1 cellular context compared by ENCODE assay signal in genomic region chr16:89431158-89431584, GRCh38.
A peak's percentile ranks its signal among the peaks of the same experiment; 100 is the strongest.
TF ChIP-seq lines count a peak whose summit lies in the region.

No MANE protein-coding gene starts in this region.

TF ChIP-seq in HepG2, 621 proteins besides CTCF, POLR2A, EP300 and RAD21 (continued from another document):
- TF ChIP-seq, protein P1, sequence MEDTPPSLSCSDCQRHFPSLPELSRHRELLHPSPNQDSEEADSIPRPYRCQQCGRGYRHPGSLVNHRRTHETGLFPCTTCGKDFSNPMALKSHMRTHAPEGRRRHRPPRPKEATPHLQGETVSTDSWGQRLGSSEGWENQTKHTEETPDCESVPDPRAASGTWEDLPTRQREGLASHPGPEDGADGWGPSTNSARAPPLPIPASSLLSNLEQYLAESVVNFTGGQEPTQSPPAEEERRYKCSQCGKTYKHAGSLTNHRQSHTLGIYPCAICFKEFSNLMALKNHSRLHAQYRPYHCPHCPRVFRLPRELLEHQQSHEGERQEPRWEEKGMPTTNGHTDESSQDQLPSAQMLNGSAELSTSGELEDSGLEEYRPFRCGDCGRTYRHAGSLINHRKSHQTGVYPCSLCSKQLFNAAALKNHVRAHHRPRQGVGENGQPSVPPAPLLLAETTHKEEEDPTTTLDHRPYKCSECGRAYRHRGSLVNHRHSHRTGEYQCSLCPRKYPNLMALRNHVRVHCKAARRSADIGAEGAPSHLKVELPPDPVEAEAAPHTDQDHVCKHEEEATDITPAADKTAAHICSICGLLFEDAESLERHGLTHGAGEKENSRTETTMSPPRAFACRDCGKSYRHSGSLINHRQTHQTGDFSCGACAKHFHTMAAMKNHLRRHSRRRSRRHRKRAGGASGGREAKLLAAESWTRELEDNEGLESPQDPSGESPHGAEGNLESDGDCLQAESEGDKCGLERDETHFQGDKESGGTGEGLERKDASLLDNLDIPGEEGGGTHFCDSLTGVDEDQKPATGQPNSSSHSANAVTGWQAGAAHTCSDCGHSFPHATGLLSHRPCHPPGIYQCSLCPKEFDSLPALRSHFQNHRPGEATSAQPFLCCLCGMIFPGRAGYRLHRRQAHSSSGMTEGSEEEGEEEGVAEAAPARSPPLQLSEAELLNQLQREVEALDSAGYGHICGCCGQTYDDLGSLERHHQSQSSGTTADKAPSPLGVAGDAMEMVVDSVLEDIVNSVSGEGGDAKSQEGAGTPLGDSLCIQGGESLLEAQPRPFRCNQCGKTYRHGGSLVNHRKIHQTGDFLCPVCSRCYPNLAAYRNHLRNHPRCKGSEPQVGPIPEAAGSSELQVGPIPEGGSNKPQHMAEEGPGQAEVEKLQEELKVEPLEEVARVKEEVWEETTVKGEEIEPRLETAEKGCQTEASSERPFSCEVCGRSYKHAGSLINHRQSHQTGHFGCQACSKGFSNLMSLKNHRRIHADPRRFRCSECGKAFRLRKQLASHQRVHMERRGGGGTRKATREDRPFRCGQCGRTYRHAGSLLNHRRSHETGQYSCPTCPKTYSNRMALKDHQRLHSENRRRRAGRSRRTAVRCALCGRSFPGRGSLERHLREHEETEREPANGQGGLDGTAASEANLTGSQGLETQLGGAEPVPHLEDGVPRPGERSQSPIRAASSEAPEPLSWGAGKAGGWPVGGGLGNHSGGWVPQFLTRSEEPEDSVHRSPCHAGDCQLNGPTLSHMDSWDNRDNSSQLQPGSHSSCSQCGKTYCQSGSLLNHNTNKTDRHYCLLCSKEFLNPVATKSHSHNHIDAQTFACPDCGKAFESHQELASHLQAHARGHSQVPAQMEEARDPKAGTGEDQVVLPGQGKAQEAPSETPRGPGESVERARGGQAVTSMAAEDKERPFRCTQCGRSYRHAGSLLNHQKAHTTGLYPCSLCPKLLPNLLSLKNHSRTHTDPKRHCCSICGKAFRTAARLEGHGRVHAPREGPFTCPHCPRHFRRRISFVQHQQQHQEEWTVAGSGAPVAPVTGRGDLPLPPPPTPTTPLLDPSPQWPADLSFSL (CRISPR knock-in tag; IDR thresholded peaks at IDR 0.05): 0 out of 2 replicates have a peak, but pooled peaks have one; percentile 53
- TF ChIP-seq HOXA3 (CRISPR knock-in tag; IDR thresholded peaks at IDR 0.05) (peak; percentile 45; the same call in 1 of the 2 replicates), SKI (IDR thresholded peaks at IDR 0.05; ENCODE audit: partially characterized antibody) (no peak), KAT7 (CRISPR knock-in tag; IDR thresholded peaks at IDR 0.05; ENCODE audit: borderline replicate concordance) (no peak), HOXD1 (CRISPR knock-in tag; IDR thresholded peaks at IDR 0.05) (0 out of 2 replicates have a peak, but pooled peaks have one; percentile 17), ZNF780A (CRISPR knock-in tag; IDR thresholded peaks at IDR 0.05) (no peak), ZNF614 (CRISPR knock-in tag; IDR thresholded peaks at IDR 0.05; ENCODE audit: borderline replicate concordance) (0 out of 2 replicates have a peak, but pooled peaks have one; percentile 13), ZNF570 (CRISPR knock-in tag; IDR thresholded peaks at IDR 0.05; ENCODE audit: borderline replicate concordance) (0 out of 2 replicates have a peak, but pooled peaks have one; percentile 37), ZNF891 (CRISPR knock-in tag; IDR thresholded peaks at IDR 0.05) (no peak), TMF1 (CRISPR knock-in tag; IDR thresholded peaks at IDR 0.05; ENCODE audit: low read depth) (no peak), DNMT3B (CRISPR knock-in tag; conservative IDR thresholded peaks at IDR 0.05) (no peak), ZNF773 (CRISPR knock-in tag; IDR thresholded peaks at IDR 0.05; ENCODE audit: borderline replicate concordance) (no peak), MXI1 (IDR thresholded peaks at IDR 0.05; ENCODE audit: borderline replicate concordance, low read depth, low read length) (peak; percentile 70; the same call in 2 of the 3 replicates), MAFG (CRISPR knock-in tag; IDR thresholded peaks at IDR 0.05) (no peak), ATF7 (IDR thresholded peaks at IDR 0.05) (no peak), ATF7 (CRISPR knock-in tag; IDR thresholded peaks at IDR 0.05) (no peak), FLYWCH1 (CRISPR knock-in tag; IDR thresholded peaks at IDR 0.05) (no peak), MNT (IDR thresholded peaks at IDR 0.05) (0 out of 2 replicates have a peak, but pooled peaks have one; percentile 10), MYC (CRISPR knock-in tag; IDR thresholded peaks at IDR 0.05; ENCODE audit: borderline replicate concordance) (peak; percentile 41; the same call in 1 of the 2 replicates), ATF7-NPFF (CRISPR knock-in tag; IDR thresholded peaks at IDR 0.05; ENCODE audit: low read depth) (no peak), ISX (CRISPR knock-in tag; conservative IDR thresholded peaks at IDR 0.05) (no peak), NFKB2 (CRISPR knock-in tag; IDR thresholded peaks at IDR 0.05; ENCODE audit: borderline replicate concordance) (0 out of 2 replicates have a peak, but pooled peaks have one; percentile 34), RARG (CRISPR knock-in tag; IDR thresholded peaks at IDR 0.05; ENCODE audit: low read depth) (no peak), RFXAP (CRISPR knock-in tag; IDR thresholded peaks at IDR 0.05; ENCODE audit: borderline replicate concordance) (peak; percentile 38; the same call in 1 of the 2 replicates)
- TF ChIP-seq, protein P2, sequence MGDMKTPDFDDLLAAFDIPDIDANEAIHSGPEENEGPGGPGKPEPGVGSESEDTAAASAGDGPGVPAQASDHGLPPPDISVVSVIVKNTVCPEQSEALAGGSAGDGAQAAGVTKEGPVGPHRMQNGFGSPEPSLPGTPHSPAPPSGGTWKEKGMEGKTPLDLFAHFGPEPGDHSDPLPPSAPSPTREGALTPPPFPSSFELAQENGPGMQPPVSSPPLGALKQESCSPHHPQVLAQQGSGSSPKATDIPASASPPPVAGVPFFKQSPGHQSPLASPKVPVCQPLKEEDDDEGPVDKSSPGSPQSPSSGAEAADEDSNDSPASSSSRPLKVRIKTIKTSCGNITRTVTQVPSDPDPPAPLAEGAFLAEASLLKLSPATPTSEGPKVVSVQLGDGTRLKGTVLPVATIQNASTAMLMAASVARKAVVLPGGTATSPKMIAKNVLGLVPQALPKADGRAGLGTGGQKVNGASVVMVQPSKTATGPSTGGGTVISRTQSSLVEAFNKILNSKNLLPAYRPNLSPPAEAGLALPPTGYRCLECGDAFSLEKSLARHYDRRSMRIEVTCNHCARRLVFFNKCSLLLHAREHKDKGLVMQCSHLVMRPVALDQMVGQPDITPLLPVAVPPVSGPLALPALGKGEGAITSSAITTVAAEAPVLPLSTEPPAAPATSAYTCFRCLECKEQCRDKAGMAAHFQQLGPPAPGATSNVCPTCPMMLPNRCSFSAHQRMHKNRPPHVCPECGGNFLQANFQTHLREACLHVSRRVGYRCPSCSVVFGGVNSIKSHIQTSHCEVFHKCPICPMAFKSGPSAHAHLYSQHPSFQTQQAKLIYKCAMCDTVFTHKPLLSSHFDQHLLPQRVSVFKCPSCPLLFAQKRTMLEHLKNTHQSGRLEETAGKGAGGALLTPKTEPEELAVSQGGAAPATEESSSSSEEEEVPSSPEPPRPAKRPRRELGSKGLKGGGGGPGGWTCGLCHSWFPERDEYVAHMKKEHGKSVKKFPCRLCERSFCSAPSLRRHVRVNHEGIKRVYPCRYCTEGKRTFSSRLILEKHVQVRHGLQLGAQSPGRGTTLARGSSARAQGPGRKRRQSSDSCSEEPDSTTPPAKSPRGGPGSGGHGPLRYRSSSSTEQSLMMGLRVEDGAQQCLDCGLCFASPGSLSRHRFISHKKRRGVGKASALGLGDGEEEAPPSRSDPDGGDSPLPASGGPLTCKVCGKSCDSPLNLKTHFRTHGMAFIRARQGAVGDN (CRISPR knock-in tag; IDR thresholded peaks at IDR 0.05): peak; percentile 68
